8 cellular contexts compared by ENCODE assay signal in genomic region chr2:11342561-11343343, GRCh38. TPM values are rescaled to one million over a fixed set of nuclear protein-coding genes. Genes with fewer than 3 reads are reported as not detected.
DNase-seq lines count a peak whose midpoint lies in the region; ATAC-seq and TF ChIP-seq lines count a peak whose summit lies in the region.

No MANE protein-coding gene starts in this region.

- H3K27me3 Mint-ChIP-seq in CD8-positive, alpha-beta memory T cell: no peaks in the 10 kb centered on the region
- H3K27me3 Mint-ChIP-seq in T-helper 17 cell: no peaks in the 10 kb centered on the region
- H3K27me3 Mint-ChIP-seq in osteocyte (ENCODE audit: unreplicated experiment): no peaks in the 10 kb centered on the region

- no peaks in the 10 kb centered on the region for H3K9me3 Mint-ChIP-seq in CD8-positive, alpha-beta memory T cell
- no peaks in the 10 kb centered on the region for H3K9me3 Mint-ChIP-seq in osteocyte (ENCODE audit: unreplicated experiment)

- POLR2A ChIA-PET in CD8-positive, alpha-beta memory T cell (lab: Charles Lee): interaction anchor here (0.5 to 1.7 kb wide), 3 partner anchors 69 to 187 kb away, joined by 3 to 7 read pairs (median 3); no protein-coding TSS in a partner anchor

- peak overlapping the region; percentile 58 for H3K27ac ChIP-seq in CD8-positive, alpha-beta memory T cell (ENCODE audit: low read depth, low read length)

- peaks cover 18% of the 10 kb centered on the region for H3K4me1 ChIP-seq in CD8-positive, alpha-beta memory T cell (ENCODE audit: insufficient read depth, low read length)

- H3K36me3 Mint-ChIP-seq in CD8-positive, alpha-beta memory T cell: peaks cover 0 to 7% (median 0%) of the 10 kb centered on the region in 3 donors
- H3K36me3 Mint-ChIP-seq in T-helper 17 cell (ENCODE audit: low read depth) (peaks cover 2% of the 10 kb centered on the region), osteocyte (ENCODE audit: unreplicated experiment) (no peaks in the 10 kb centered on the region)

- H3K4me3 ChIP-seq in CD8-positive, alpha-beta memory T cell (ENCODE audit: low read length): peak overlapping the region; percentile 74

- no peaks in the 10 kb centered on the region for H3K36me3 ChIP-seq in CD8-positive, alpha-beta memory T cell (ENCODE audit: insufficient read depth, low read length)

- peaks cover 46 to 56% (median 50%) of the 10 kb centered on the region in 3 donors for H3K4me1 Mint-ChIP-seq in CD8-positive, alpha-beta memory T cell
- peaks cover 22% of the 10 kb centered on the region for H3K4me1 Mint-ChIP-seq in T-helper 17 cell
- peaks cover 49% of the 10 kb centered on the region for H3K4me1 Mint-ChIP-seq in osteocyte (ENCODE audit: unreplicated experiment)

- no peak for TF ChIP-seq CTCF in osteocyte (IDR thresholded peaks at IDR 0.05)

- H3K27me3 ChIP-seq in CD8-positive, alpha-beta memory T cell (ENCODE audit: insufficient read depth, low read length, poor library complexity, severe bottlenecking): no peaks in the 10 kb centered on the region

- H3K27ac Mint-ChIP-seq in CD8-positive, alpha-beta memory T cell: peak overlapping the region; percentile 47 to 97 (median 92)
- H3K27ac Mint-ChIP-seq in T-helper 17 cell (peak overlapping the region; percentile 91), osteocyte (ENCODE audit: unreplicated experiment) (peak overlapping the region; percentile 97)

- peak overlapping the region; percentile 94 to 99 (median 99) for H3K4me3 Mint-ChIP-seq in CD8-positive, alpha-beta memory T cell
- peak overlapping the region; percentile 99 for H3K4me3 Mint-ChIP-seq in T-helper 17 cell
- H3K4me3 Mint-ChIP-seq in osteocyte (ENCODE audit: unreplicated experiment): peak overlapping the region; percentile 98

- DNase-seq in CD8-positive, alpha-beta memory T cell: no peak
- DNase-seq in HK-2 (ENCODE audit: unreplicated experiment): peak; percentile 38
- no peak for DNase-seq in T-helper 17 cell
- peak; percentile 81 for DNase-seq in fibroblast of peridontal ligament (ENCODE audit: extremely low read depth)
- no peak for DNase-seq in osteocyte (ENCODE audit: extremely low spot score, unreplicated experiment)
- DNase-seq in NK-92 treated with Interleukin-12 subunit alpha and Interleukin-12 subunit beta, amount 100 ng/mL, for 24 hours (lab: John Stamatoyannopoulos, UW): no peak
- DNase-seq in NCI-H1092 treated with DMSO at 0.1 percent for 48 hours (lab: John Stamatoyannopoulos, UW): no peak

- CTCF ChIA-PET in CD8-positive, alpha-beta memory T cell (lab: Charles Lee): no interaction called here

- ATAC-seq in T-helper 17 cell: no peak
- ATAC-seq in GM21529 (IDR thresholded peaks at IDR 0.05; ENCODE audit: unreplicated experiment): no peak

- no peaks in the 10 kb centered on the region for H3K9me3 ChIP-seq in CD8-positive, alpha-beta memory T cell (ENCODE audit: low read length)
- no peaks in the 10 kb centered on the region for H3K9me3 ChIP-seq in T-helper 17 cell (ENCODE audit: control insufficient read depth, low read length, poor library complexity, severe bottlenecking)

RNA-seq across cellular contexts. Expression of gene ROCK2, which starts 1.7 kb away (rescaled TPM):
- total RNA-seq in CD8-positive, alpha-beta memory T cell: 10 to 100 TPM; 19.5 to 22.9 TPM
- polyA plus RNA-seq in CD8-positive, alpha-beta memory T cell: 15.5 TPM
- total RNA-seq in T-helper 17 cell: 10 to 100 TPM; 15.0 to 17.6 TPM
- 49.6 and 56.4 TPM in 2 replicates for total RNA-seq in osteocyte

Comparison
In these comparisons a context has a peak if more than half of its experiments do, and no peak if none do; other contexts are left out.
1. DNase-seq: peak in HK-2 (single experiment) and fibroblast of peridontal ligament (single experiment); none in CD8-positive, alpha-beta memory T cell (0 of 5), T-helper 17 cell (0 of 3), osteocyte (single experiment), NK-92 treated with Interleukin-12 subunit alpha and Interleukin-12 subunit beta, amount 100 ng/mL, for 24 hours (single experiment) and NCI-H1092 treated with DMSO at 0.1 percent for 48 hours (single experiment).
2. Peak in every context shown above with its lines, with median percentiles within 50 percentile points of each other: H3K27ac Mint-ChIP-seq and H3K4me3 Mint-ChIP-seq.